In genomic region chr1:5010656-5011055, GRCh38 we compare ENCODE assay signal across 29 cellular contexts.
"Had no signal": no experiment of that assay in that cellular context is flagged by ENCODE, and none has a peak within 500 bp of the region (broad histone marks: within the 10 kb centered on the region; RNA-seq: fewer than 3 reads in every experiment).

No MANE protein-coding gene starts in this region.

- DNase-seq: Kasumi-1, KG1, MG63, NCI-H1048, NCI-H1092 treated with DMSO at 0.1 percent for 48 hours, NCI-H1105 treated with DMSO at 0.1 percent for 48 hours, NCI-H1436, NCI-H146, NCI-H1694, NCI-H187, NCI-H1930, NCI-H2029 treated with DMSO at 0.1 percent for 48 hours, NCI-H2081 treated with DMSO at 0.1 percent for 48 hours, NCI-H226, NCI-H446 treated with DMSO at 0.1 percent for 48 hours, NCI-H510A, NCI-H524, NCI-H526, NCI-H748 treated with DMSO at 0.1 percent for 48 hours, NCI-H82, PC-9, SHP77, SIG-M5, SJCRH30 had no signal

- H3K9me3 ChIP-seq: MG63, SJCRH30 had no signal

- H3K4me2 ChIP-seq: PC-9 had no signal

- H3K4me3 ChIP-seq: MG63, PC-9, SJCRH30, SK-N-MC had no signal

- H3K27ac ChIP-seq: PC-9, RWPE1, SJCRH30, SK-N-MC had no signal

- H3K27me3 ChIP-seq: MG63 had no signal

- H3K36me3 ChIP-seq: MG63, SJCRH30 had no signal

- ATAC-seq: Panc1, Right ventricle myocardium inferior, SK-N-SH treated with all-trans-retinoic acid at 6 μM for 48 hours had no signal

- H3K4me1 ChIP-seq: SJCRH30 had no signal
